ENCODE assay signal across 24 cellular contexts in the genomic region with DNA sequence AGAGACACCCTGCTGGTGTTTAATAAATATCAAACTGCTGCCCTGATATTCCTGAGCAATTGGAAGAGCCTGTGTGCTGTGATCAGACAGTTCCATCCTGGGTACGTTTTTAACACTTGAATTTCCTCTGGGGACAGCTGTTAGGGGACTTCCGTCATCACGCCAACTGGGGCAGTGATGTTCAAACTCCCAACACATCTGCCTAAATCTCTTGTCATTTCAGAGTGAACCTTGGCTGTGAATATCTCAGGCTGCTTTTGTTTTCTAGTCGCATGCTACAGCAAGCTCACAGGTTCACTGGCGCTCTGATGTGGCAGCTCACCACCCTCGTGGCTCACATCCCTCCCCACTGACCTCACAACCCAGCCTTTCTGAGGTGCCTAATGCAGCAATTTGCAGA.
"Had no signal": no experiment of that assay in that cellular context is flagged by ENCODE, and none has a peak within 500 bp of the region (broad histone marks: within the 10 kb centered on the region; RNA-seq: fewer than 3 reads in every experiment).

No MANE protein-coding gene starts in this region.

- H3K9me3 ChIP-seq: gastroesophageal sphincter, heart left ventricle, lower lobe of right lung, mucosa of descending colon, ovary, prostate gland, spleen, suprapubic skin, tibial artery had no signal

- DNase-seq: activated B cell treated with CpG ODN at 0.5 μM for 24 hours; activated CD4-positive, alpha-beta T cell treated with anti-CD3 and anti-CD28 coated beads for 36 hours; activated CD8-positive, alpha-beta memory T cell treated with anti-CD3 and anti-CD28 coated beads, Interleukin-2, amount 10 ng/mL, durations not matched to agents 7 days and 5 days; activated CD8-positive, alpha-beta T cell treated with anti-CD3 and anti-CD28 coated beads, Interleukin-2, amount 10 ng/mL, durations not matched to agents 7 days and 5 days; activated naive CD8-positive, alpha-beta T cell treated with anti-CD3 and anti-CD28 coated beads, Interleukin-2, amount 50 U/mL, for 24 hours; activated T-cell treated with anti-CD3 and anti-CD28 coated beads, Interleukin-2, amount 50 U/mL, for 48 hours; cortex of kidney; effector memory CD8-positive, alpha-beta T cell; erythroblast; heart left ventricle; lower lobe of right lung; mucosa of descending colon; ovary; spleen; stimulated activated naive CD4-positive, alpha-beta T cell; T-helper 17 cell; tibial artery had no signal

- H3K36me3 ChIP-seq: gastroesophageal sphincter, heart left ventricle, lower lobe of right lung, ovary, prostate gland, spleen, suprapubic skin, tibial artery had no signal

- H3K9me3 Mint-ChIP-seq: activated B cell treated with CpG ODN at 0.5 μM for 24 hours; activated naive CD8-positive, alpha-beta T cell treated with anti-CD3 and anti-CD28 coated beads, Interleukin-2, amount 50 U/mL, for 24 hours; activated T-helper 2 cell treated with anti-CD3 and anti-CD28 coated beads, Interferon-gamma antibody, Interleukin-2, Interleukin-4, amounts not matched to agents 10 μg/mL and 5 μg/mL and 100 μg/mL, durations not matched to agents 14 hours and 24 hours and 36 hours; natural killer cell treated with Interleukin-12 subunit alpha and Interleukin-12 subunit beta and Interleukin-15 and Interleukin-18, amount 100 ng/mL, for 72 hours had no signal

- ATAC-seq: activated CD4-positive, alpha-beta T cell treated with anti-CD3 and anti-CD28 coated beads for 36 hours; activated CD8-positive, alpha-beta memory T cell treated with anti-CD3 and anti-CD28 coated beads, Interleukin-2, amount 10 ng/mL, durations not matched to agents 7 days and 5 days; activated CD8-positive, alpha-beta T cell treated with anti-CD3 and anti-CD28 coated beads, Interleukin-2, amount 10 ng/mL, durations not matched to agents 7 days and 5 days; activated naive CD8-positive, alpha-beta T cell treated with anti-CD3 and anti-CD28 coated beads, Interleukin-2, amount 50 U/mL, for 24 hours; effector memory CD8-positive, alpha-beta T cell; gastroesophageal sphincter; heart left ventricle; left lobe of liver; lower lobe of right lung; mucosa of descending colon; natural killer cell treated with Interleukin-12 subunit alpha and Interleukin-12 subunit beta and Interleukin-15 and Interleukin-18, amount 100 ng/mL, for 72 hours; T-helper 17 cell had no signal

- H3K27ac Mint-ChIP-seq: activated B cell treated with CpG ODN at 0.5 μM for 24 hours; activated CD4-positive, alpha-beta T cell treated with anti-CD3 and anti-CD28 coated beads for 36 hours; activated CD8-positive, alpha-beta memory T cell treated with anti-CD3 and anti-CD28 coated beads, Interleukin-2, amount 10 ng/mL, durations not matched to agents 7 days and 5 days; activated CD8-positive, alpha-beta T cell treated with anti-CD3 and anti-CD28 coated beads, Interleukin-2, amount 10 ng/mL, durations not matched to agents 7 days and 5 days; activated naive CD4-positive, alpha-beta T cell treated with anti-CD3 and anti-CD28 coated beads, Interleukin-2, amount 50 U/mL, for 24 hours; activated naive CD8-positive, alpha-beta T cell treated with anti-CD3 and anti-CD28 coated beads, Interleukin-2, amount 50 U/mL, for 24 hours; activated T-helper 2 cell treated with anti-CD3 and anti-CD28 coated beads, Interferon-gamma antibody, Interleukin-2, Interleukin-4, amounts not matched to agents 10 μg/mL and 5 μg/mL and 100 μg/mL, durations not matched to agents 14 hours and 24 hours and 36 hours; effector memory CD8-positive, alpha-beta T cell; natural killer cell treated with Interleukin-12 subunit alpha and Interleukin-12 subunit beta and Interleukin-15 and Interleukin-18, amount 100 ng/mL, for 72 hours; T-helper 17 cell had no signal

- H3K27me3 ChIP-seq: gastroesophageal sphincter, ovary, spleen, suprapubic skin, tibial artery had no signal

- H3K4me3 Mint-ChIP-seq: activated B cell treated with CpG ODN at 0.5 μM for 24 hours; activated CD4-positive, alpha-beta T cell treated with anti-CD3 and anti-CD28 coated beads for 36 hours; activated CD8-positive, alpha-beta memory T cell treated with anti-CD3 and anti-CD28 coated beads, Interleukin-2, amount 10 ng/mL, durations not matched to agents 7 days and 5 days; activated CD8-positive, alpha-beta T cell treated with anti-CD3 and anti-CD28 coated beads, Interleukin-2, amount 10 ng/mL, durations not matched to agents 7 days and 5 days; activated naive CD4-positive, alpha-beta T cell treated with anti-CD3 and anti-CD28 coated beads, Interleukin-2, amount 50 U/mL, for 24 hours; activated naive CD8-positive, alpha-beta T cell treated with anti-CD3 and anti-CD28 coated beads, Interleukin-2, amount 50 U/mL, for 24 hours; effector memory CD8-positive, alpha-beta T cell; natural killer cell treated with Interleukin-12 subunit alpha and Interleukin-12 subunit beta and Interleukin-15 and Interleukin-18, amount 100 ng/mL, for 72 hours; T-helper 17 cell had no signal

- H3K4me3 ChIP-seq: gastroesophageal sphincter, heart left ventricle, lower lobe of right lung, mucosa of descending colon, ovary, prostate gland, spleen, suprapubic skin, tibial artery had no signal

- H3K27me3 Mint-ChIP-seq: activated B cell treated with CpG ODN at 0.5 μM for 24 hours; activated CD8-positive, alpha-beta memory T cell treated with anti-CD3 and anti-CD28 coated beads, Interleukin-2, amount 10 ng/mL, durations not matched to agents 7 days and 5 days; effector memory CD8-positive, alpha-beta T cell; T-helper 17 cell had no signal

- H3K4me1 ChIP-seq: gastroesophageal sphincter, heart left ventricle, lower lobe of right lung, prostate gland, spleen, suprapubic skin, tibial artery had no signal

- H3K4me1 Mint-ChIP-seq: activated B cell treated with CpG ODN at 0.5 μM for 24 hours; activated CD4-positive, alpha-beta T cell treated with anti-CD3 and anti-CD28 coated beads for 36 hours; activated CD8-positive, alpha-beta memory T cell treated with anti-CD3 and anti-CD28 coated beads, Interleukin-2, amount 10 ng/mL, durations not matched to agents 7 days and 5 days; activated naive CD4-positive, alpha-beta T cell treated with anti-CD3 and anti-CD28 coated beads, Interleukin-2, amount 50 U/mL, for 24 hours; activated naive CD8-positive, alpha-beta T cell treated with anti-CD3 and anti-CD28 coated beads, Interleukin-2, amount 50 U/mL, for 24 hours; T-helper 17 cell had no signal

- H3K27ac ChIP-seq: gastroesophageal sphincter, heart left ventricle, lower lobe of right lung, ovary, prostate gland, spleen, suprapubic skin, tibial artery had no signal

- H3K36me3 Mint-ChIP-seq: activated CD8-positive, alpha-beta memory T cell treated with anti-CD3 and anti-CD28 coated beads, Interleukin-2, amount 10 ng/mL, durations not matched to agents 7 days and 5 days; activated naive CD4-positive, alpha-beta T cell treated with anti-CD3 and anti-CD28 coated beads, Interleukin-2, amount 50 U/mL, for 24 hours; natural killer cell treated with Interleukin-12 subunit alpha and Interleukin-12 subunit beta and Interleukin-15 and Interleukin-18, amount 100 ng/mL, for 72 hours had no signal
